8 cellular contexts compared by ENCODE assay signal in genomic region chr19:31214086-31214485, GRCh38.
DNase-seq lines count a peak whose midpoint lies in the region; ATAC-seq and TF ChIP-seq lines count a peak whose summit lies in the region.

No MANE protein-coding gene starts in this region.

- H3K36me3 ChIP-seq in SJCRH30 (no peaks in the 10 kb centered on the region), heart right ventricle (no peaks in the 10 kb centered on the region)

- 62 to 84% methylated on average over 9 of the region's 9 CpGs for WGBS in heart right ventricle, 2 donors

- no peaks in the 10 kb centered on the region for H3K27me3 ChIP-seq in SJCRH30
- peaks cover 0 to 9% (median 0%) of the 10 kb centered on the region in 7 donors for H3K27me3 ChIP-seq in heart right ventricle

- H3K4me1 ChIP-seq in SJCRH30: peaks cover 20% of the 10 kb centered on the region
- H3K4me1 ChIP-seq in heart right ventricle: peaks cover 0 to 12% (median 0%) of the 10 kb centered on the region in 9 donors

- intact Hi-C loops in heart right ventricle (cut with DNase I): no loop called here

- no peak overlapping the region for H3K4me3 ChIP-seq in SJCRH30
- H3K4me3 ChIP-seq in heart right ventricle: no peak overlapping the region

- H3K27ac ChIP-seq in SJCRH30: peak overlapping the region; percentile 78
- peak overlapping the region in 1 of 10 donors; percentile 74 for H3K27ac ChIP-seq in heart right ventricle

- H3K9me3 ChIP-seq in SJCRH30 (replicated peaks) (no peaks in the 10 kb centered on the region), heart right ventricle (no peaks in the 10 kb centered on the region)

- DNase-seq in SJCRH30 (peak; percentile 99), heart right ventricle (peak; percentile 20 to 41), HuH-7.5 (ENCODE audit: low spot score) (no peak), NCI-H524 (lab: John Stamatoyannopoulos, UW) (no peak), G401 (ENCODE audit: low spot score) (no peak)
- peak; percentile 79 for DNase-seq in activated effector memory CD4-positive, alpha-beta T cell treated with Interleukin-2 at 50 U/mL for 16 hours
- DNase-seq in stimulated activated CD4-positive, alpha-beta T cell treated with anti-CD3 and anti-CD28 coated beads, Interleukin-2, amount 100 ng/mL, for 4 hours (ENCODE audit: low read depth): peak; percentile 85

- in situ Hi-C loops in G401 (cut with HindIII; ENCODE audit: low sequenced_read_pairs): no loop called here

- ATAC-seq in GM18907 (IDR thresholded peaks at IDR 0.05; ENCODE audit: unreplicated experiment): peak; percentile 78
- peak; percentile 41 to 91 (median 72) for ATAC-seq in heart right ventricle

- TF ChIP-seq CTCF in heart right ventricle (IDR thresholded peaks at IDR 0.05): no peak

Comparison
In these comparisons a context has a peak if more than half of its experiments do, and no peak if none do; other contexts are left out.
1. DNase-seq: peak in SJCRH30 (2 of 2), activated effector memory CD4-positive, alpha-beta T cell treated with Interleukin-2 at 50 U/mL for 16 hours (single experiment), heart right ventricle (2 of 2) and stimulated activated CD4-positive, alpha-beta T cell treated with anti-CD3 and anti-CD28 coated beads, Interleukin-2, amount 100 ng/mL, for 4 hours (single experiment); none in HuH-7.5 (single experiment), NCI-H524 (0 of 2) and G401 (single experiment).